In genomic region chr16:9383281-9383680, GRCh38 we compare ENCODE assay signal across 19 cellular contexts.
DNase-seq lines count a peak whose midpoint lies in the region; ATAC-seq and TF ChIP-seq lines count a peak whose summit lies in the region.
"Had no signal": no experiment of that assay in that cellular context is flagged by ENCODE, and none has a peak within 500 bp of the region (broad histone marks: within the 10 kb centered on the region; RNA-seq: fewer than 3 reads in every experiment).

No MANE protein-coding gene starts in this region.

- no peaks in the 10 kb centered on the region for H3K79me2 ChIP-seq in neural progenitor cell (ENCODE audit: low read depth)

- H3K27me3 ChIP-seq in neural progenitor cell (no peaks in the 10 kb centered on the region), MG63 (0 out of 2 replicates have a peak, but pooled peaks cover 2% of the 10 kb centered on the region)
- H3K27me3 ChIP-seq: BLaER1 treated with 17β-estradiol and CSF1 and Interleukin-3, amounts not matched to agents 10 nM and 100 nM had no signal

- peaks cover 9% of the 10 kb centered on the region for H3K9me3 Mint-ChIP-seq in neural progenitor cell
- H3K9me3 Mint-ChIP-seq in activated naive CD4-positive, alpha-beta T cell treated with anti-CD3 and anti-CD28 coated beads for 36 hours = peaks cover 11% of the 10 kb centered on the region

- H3K27ac ChIP-seq in neural progenitor cell = no peak overlapping the region
- H3K27ac ChIP-seq: 22Rv1; A549; BLaER1 treated with 17β-estradiol and CSF1 and Interleukin-3, amounts not matched to agents 10 nM and 100 nM; C4-2B had no signal

- H3K36me3 ChIP-seq in neural progenitor cell (no peaks in the 10 kb centered on the region), MG63 (no peaks in the 10 kb centered on the region)
- H3K36me3 ChIP-seq: BLaER1 treated with 17β-estradiol and CSF1 and Interleukin-3, amounts not matched to agents 10 nM and 100 nM had no signal

- CTCF ChIA-PET in activated naive CD4-positive, alpha-beta T cell treated with anti-CD3 and anti-CD28 coated beads for 36 hours (lab: Charles Lee) = no interaction called here

- H3F3A ChIP-seq in neural progenitor cell (ENCODE audit: low read depth) = no peaks in the 10 kb centered on the region

- no peak for TF ChIP-seq CTCF in neural progenitor cell (IDR thresholded peaks at IDR 0.05)

- H3K27me3 Mint-ChIP-seq in neural progenitor cell (ENCODE audit: insufficient read depth, low read depth) = peaks cover 3% of the 10 kb centered on the region
- peaks cover 4% of the 10 kb centered on the region for H3K27me3 Mint-ChIP-seq in activated naive CD4-positive, alpha-beta T cell treated with anti-CD3 and anti-CD28 coated beads for 36 hours (ENCODE audit: low read depth)
- H3K27me3 Mint-ChIP-seq: CD4-positive, CD25-positive, alpha-beta regulatory T cell had no signal

- no peaks in the 10 kb centered on the region for H3K36me3 Mint-ChIP-seq in neural progenitor cell
- H3K36me3 Mint-ChIP-seq in activated naive CD4-positive, alpha-beta T cell treated with anti-CD3 and anti-CD28 coated beads for 36 hours (ENCODE audit: low read depth) = no peaks in the 10 kb centered on the region
- H3K36me3 Mint-ChIP-seq: CD4-positive, alpha-beta memory T cell; CD4-positive, CD25-positive, alpha-beta regulatory T cell; CD8-positive, alpha-beta memory T cell had no signal

- no peak overlapping the region for H3K9ac ChIP-seq in neural progenitor cell
- H3K9ac ChIP-seq: BLaER1 treated with 17β-estradiol and CSF1 and Interleukin-3, amounts not matched to agents 10 nM and 100 nM had no signal

- no peaks in the 10 kb centered on the region for H3K4me1 ChIP-seq in neural progenitor cell
- H3K4me1 ChIP-seq: A549 had no signal

- no peaks in the 10 kb centered on the region for H4K20me1 ChIP-seq in neural progenitor cell (ENCODE audit: low read depth)
- H4K20me1 ChIP-seq: BLaER1 treated with 17β-estradiol and CSF1 and Interleukin-3, amounts not matched to agents 10 nM and 100 nM had no signal

- no peak overlapping the region for H3K4me3 Mint-ChIP-seq in neural progenitor cell
- no peak overlapping the region for H3K4me3 Mint-ChIP-seq in activated naive CD4-positive, alpha-beta T cell treated with anti-CD3 and anti-CD28 coated beads for 36 hours
- H3K4me3 Mint-ChIP-seq: B cell; CD4-positive, alpha-beta memory T cell; CD4-positive, CD25-positive, alpha-beta regulatory T cell; CD8-positive, alpha-beta memory T cell had no signal

- H3K4me3 ChIP-seq in neural progenitor cell = no peak overlapping the region
- H3K4me3 ChIP-seq in MG63 = no peak overlapping the region
- H3K4me3 ChIP-seq: A549; BLaER1 treated with 17β-estradiol and CSF1 and Interleukin-3, amounts not matched to agents 10 nM and 100 nM had no signal

- no peak overlapping the region for H3K27ac Mint-ChIP-seq in neural progenitor cell
- no peak overlapping the region for H3K27ac Mint-ChIP-seq in activated naive CD4-positive, alpha-beta T cell treated with anti-CD3 and anti-CD28 coated beads for 36 hours
- H3K27ac Mint-ChIP-seq: B cell; CD4-positive, alpha-beta memory T cell; CD4-positive, CD25-positive, alpha-beta regulatory T cell; CD8-positive, alpha-beta memory T cell had no signal

- no peaks in the 10 kb centered on the region for H3K4me1 Mint-ChIP-seq in neural progenitor cell
- H3K4me1 Mint-ChIP-seq in activated naive CD4-positive, alpha-beta T cell treated with anti-CD3 and anti-CD28 coated beads for 36 hours (ENCODE audit: low read depth) = no peaks in the 10 kb centered on the region
- H3K4me1 Mint-ChIP-seq: B cell; CD4-positive, alpha-beta memory T cell; CD8-positive, alpha-beta memory T cell had no signal

- intact Hi-C loops in left ventricle myocardium superior (cut with micrococcal nuclease) = no loop called here
- intact Hi-C loops in cardiac septum (cut with DNase I) = no loop called here
- intact Hi-C loops in activated naive CD4-positive, alpha-beta T cell treated with anti-CD3 and anti-CD28 coated beads for 36 hours (cut with micrococcal nuclease) = no loop called here

- ATAC-seq in left ventricle myocardium superior = peak; percentile 36
- ATAC-seq: A549 had no signal

- no peak overlapping the region for H3K4me2 ChIP-seq in neural progenitor cell
- H3K4me2 ChIP-seq: A549; BLaER1 treated with 17β-estradiol and CSF1 and Interleukin-3, amounts not matched to agents 10 nM and 100 nM had no signal

- H2AFZ ChIP-seq in neural progenitor cell (replicated peaks) = peak overlapping the region; percentile 27

- DNase-seq in left ventricle myocardium superior = no peak
- no peak for DNase-seq in cardiac septum (ENCODE audit: low spot score)
- peak; percentile 70 for DNase-seq in NCI-H82 treated with DMSO at 0.1 percent for 48 hours (lab: John Stamatoyannopoulos, UW; ENCODE audit: unreplicated experiment)
- DNase-seq in neural progenitor cell (ENCODE audit: low spot score) = no peak
- no peak for DNase-seq in activated naive CD4-positive, alpha-beta T cell treated with anti-CD3 and anti-CD28 coated beads for 36 hours
- no peak for DNase-seq in MG63
- no peak for DNase-seq in activated T-cell treated with anti-CD3 and anti-CD28 coated beads for 4 hours
- DNase-seq: AML-193; CD4-positive, alpha-beta memory T cell; CD4-positive, CD25-positive, alpha-beta regulatory T cell; CD8-positive, alpha-beta memory T cell; COR-L47; DMS79 treated with DMSO at 0.1 percent for 48 hours; GF-D8 had no signal

- no peaks in the 10 kb centered on the region for H3K9me3 ChIP-seq in neural progenitor cell (ENCODE audit: low read depth)
- no peaks in the 10 kb centered on the region for H3K9me3 ChIP-seq in MG63
- H3K9me3 ChIP-seq: A549 had no signal
